In genomic region chr5:97550164-97550563, GRCh38 we compare ENCODE assay signal across 1 cellular context.
TF ChIP-seq lines count a peak whose summit lies in the region.

No MANE protein-coding gene starts in this region.

TF ChIP-seq in GM23338, 12 proteins besides CTCF, POLR2A, EP300 and RAD21 (continued from another document):
- no peak for TF ChIP-seq ETS1 (IDR thresholded peaks at IDR 0.05)
- TF ChIP-seq, protein P1, sequence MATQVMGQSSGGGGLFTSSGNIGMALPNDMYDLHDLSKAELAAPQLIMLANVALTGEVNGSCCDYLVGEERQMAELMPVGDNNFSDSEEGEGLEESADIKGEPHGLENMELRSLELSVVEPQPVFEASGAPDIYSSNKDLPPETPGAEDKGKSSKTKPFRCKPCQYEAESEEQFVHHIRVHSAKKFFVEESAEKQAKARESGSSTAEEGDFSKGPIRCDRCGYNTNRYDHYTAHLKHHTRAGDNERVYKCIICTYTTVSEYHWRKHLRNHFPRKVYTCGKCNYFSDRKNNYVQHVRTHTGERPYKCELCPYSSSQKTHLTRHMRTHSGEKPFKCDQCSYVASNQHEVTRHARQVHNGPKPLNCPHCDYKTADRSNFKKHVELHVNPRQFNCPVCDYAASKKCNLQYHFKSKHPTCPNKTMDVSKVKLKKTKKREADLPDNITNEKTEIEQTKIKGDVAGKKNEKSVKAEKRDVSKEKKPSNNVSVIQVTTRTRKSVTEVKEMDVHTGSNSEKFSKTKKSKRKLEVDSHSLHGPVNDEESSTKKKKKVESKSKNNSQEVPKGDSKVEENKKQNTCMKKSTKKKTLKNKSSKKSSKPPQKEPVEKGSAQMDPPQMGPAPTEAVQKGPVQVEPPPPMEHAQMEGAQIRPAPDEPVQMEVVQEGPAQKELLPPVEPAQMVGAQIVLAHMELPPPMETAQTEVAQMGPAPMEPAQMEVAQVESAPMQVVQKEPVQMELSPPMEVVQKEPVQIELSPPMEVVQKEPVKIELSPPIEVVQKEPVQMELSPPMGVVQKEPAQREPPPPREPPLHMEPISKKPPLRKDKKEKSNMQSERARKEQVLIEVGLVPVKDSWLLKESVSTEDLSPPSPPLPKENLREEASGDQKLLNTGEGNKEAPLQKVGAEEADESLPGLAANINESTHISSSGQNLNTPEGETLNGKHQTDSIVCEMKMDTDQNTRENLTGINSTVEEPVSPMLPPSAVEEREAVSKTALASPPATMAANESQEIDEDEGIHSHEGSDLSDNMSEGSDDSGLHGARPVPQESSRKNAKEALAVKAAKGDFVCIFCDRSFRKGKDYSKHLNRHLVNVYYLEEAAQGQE (IDR thresholded peaks at IDR 0.05; ENCODE audit: unreplicated experiment) = no peak
